Comparison of ENCODE assay signal across 2 cellular contexts in the genomic region with DNA sequence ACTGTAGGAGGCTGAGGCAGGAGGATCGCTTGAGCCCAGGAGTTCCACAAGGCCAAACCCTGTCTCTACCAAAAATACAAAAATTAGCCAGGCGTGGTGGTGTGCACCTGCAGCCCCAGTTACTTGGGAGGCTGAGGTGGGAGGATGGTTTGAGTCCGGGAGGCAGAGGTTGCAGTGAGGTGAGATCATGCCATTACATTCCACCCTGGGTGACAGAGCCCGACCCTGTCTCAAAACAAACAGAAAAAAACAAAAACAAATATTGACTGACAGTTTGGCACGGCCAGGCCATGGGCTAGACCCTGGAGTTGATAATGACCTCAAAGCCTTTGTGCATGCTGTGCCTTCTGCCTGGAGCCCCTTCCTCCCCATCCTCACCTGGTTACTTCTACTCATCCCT.
A peak's percentile ranks its signal among the peaks of the same experiment; 100 is the strongest.
TF ChIP-seq lines count a peak whose summit lies in the region.

No MANE protein-coding gene starts in this region.

TF ChIP-seq in HepG2, 621 proteins besides CTCF, POLR2A, EP300 and RAD21 (continues in another document):
- peak; percentile 47 for TF ChIP-seq FOSL2 (CRISPR knock-in tag; IDR thresholded peaks at IDR 0.05)
- peak; percentile 36; the same call in 1 of the 2 replicates for TF ChIP-seq ISL2 (CRISPR knock-in tag; IDR thresholded peaks at IDR 0.05)
- peak; percentile 33; the same call in 1 of the 2 replicates for TF ChIP-seq JUN (CRISPR knock-in tag; IDR thresholded peaks at IDR 0.05)
- peak; percentile 68 for TF ChIP-seq ARID5B (CRISPR knock-in tag; IDR thresholded peaks at IDR 0.05)
- peak; percentile 82 for TF ChIP-seq ZNF362 (CRISPR knock-in tag; IDR thresholded peaks at IDR 0.05; ENCODE audit: borderline replicate concordance)
- TF ChIP-seq, protein P1, sequence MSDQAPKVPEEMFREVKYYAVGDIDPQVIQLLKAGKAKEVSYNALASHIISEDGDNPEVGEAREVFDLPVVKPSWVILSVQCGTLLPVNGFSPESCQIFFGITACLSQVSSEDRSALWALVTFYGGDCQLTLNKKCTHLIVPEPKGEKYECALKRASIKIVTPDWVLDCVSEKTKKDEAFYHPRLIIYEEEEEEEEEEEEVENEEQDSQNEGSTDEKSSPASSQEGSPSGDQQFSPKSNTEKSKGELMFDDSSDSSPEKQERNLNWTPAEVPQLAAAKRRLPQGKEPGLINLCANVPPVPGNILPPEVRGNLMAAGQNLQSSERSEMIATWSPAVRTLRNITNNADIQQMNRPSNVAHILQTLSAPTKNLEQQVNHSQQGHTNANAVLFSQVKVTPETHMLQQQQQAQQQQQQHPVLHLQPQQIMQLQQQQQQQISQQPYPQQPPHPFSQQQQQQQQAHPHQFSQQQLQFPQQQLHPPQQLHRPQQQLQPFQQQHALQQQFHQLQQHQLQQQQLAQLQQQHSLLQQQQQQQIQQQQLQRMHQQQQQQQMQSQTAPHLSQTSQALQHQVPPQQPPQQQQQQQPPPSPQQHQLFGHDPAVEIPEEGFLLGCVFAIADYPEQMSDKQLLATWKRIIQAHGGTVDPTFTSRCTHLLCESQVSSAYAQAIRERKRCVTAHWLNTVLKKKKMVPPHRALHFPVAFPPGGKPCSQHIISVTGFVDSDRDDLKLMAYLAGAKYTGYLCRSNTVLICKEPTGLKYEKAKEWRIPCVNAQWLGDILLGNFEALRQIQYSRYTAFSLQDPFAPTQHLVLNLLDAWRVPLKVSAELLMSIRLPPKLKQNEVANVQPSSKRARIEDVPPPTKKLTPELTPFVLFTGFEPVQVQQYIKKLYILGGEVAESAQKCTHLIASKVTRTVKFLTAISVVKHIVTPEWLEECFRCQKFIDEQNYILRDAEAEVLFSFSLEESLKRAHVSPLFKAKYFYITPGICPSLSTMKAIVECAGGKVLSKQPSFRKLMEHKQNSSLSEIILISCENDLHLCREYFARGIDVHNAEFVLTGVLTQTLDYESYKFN (CRISPR knock-in tag; conservative IDR thresholded peaks at IDR 0.05) = peak; percentile 32; the same call in 1 of the 2 replicates
- peak; percentile 40; the same call in 1 of the 2 replicates for TF ChIP-seq JUND (CRISPR knock-in tag; IDR thresholded peaks at IDR 0.05)
- no peak for TF ChIP-seq TCF12 (IDR thresholded peaks at IDR 0.05)
- 0 out of 2 replicates have a peak, but pooled peaks have one; percentile 31 for TF ChIP-seq TCF12 (CRISPR knock-in tag; IDR thresholded peaks at IDR 0.05)
- no peak for TF ChIP-seq SOX6 (IDR thresholded peaks at IDR 0.05)
- TF ChIP-seq SOX6 (CRISPR knock-in tag; IDR thresholded peaks at IDR 0.05) = peak; percentile 63
- peak; percentile 33; the same call in 1 of the 2 replicates for TF ChIP-seq POGZ (CRISPR knock-in tag; IDR thresholded peaks at IDR 0.05)
- no peak for TF ChIP-seq KDM5A (IDR thresholded peaks at IDR 0.05; ENCODE audit: borderline replicate concordance, low read length)
- TF ChIP-seq, protein P2, sequence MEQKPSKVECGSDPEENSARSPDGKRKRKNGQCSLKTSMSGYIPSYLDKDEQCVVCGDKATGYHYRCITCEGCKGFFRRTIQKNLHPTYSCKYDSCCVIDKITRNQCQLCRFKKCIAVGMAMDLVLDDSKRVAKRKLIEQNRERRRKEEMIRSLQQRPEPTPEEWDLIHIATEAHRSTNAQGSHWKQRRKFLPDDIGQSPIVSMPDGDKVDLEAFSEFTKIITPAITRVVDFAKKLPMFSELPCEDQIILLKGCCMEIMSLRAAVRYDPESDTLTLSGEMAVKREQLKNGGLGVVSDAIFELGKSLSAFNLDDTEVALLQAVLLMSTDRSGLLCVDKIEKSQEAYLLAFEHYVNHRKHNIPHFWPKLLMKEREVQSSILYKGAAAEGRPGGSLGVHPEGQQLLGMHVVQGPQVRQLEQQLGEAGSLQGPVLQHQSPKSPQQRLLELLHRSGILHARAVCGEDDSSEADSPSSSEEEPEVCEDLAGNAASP (CRISPR knock-in tag; IDR thresholded peaks at IDR 0.05; ENCODE audit: borderline replicate concordance) = peak; percentile 32; the same call in 1 of the 2 replicates
- peak; percentile 69 for TF ChIP-seq TEAD3 (CRISPR knock-in tag; optimal IDR thresholded peaks at IDR 0.05; ENCODE audit: borderline replicate concordance)
- TF ChIP-seq GABPB1 (CRISPR knock-in tag; IDR thresholded peaks at IDR 0.05) = 0 out of 2 replicates have a peak, but pooled peaks have one; percentile 15
- TF ChIP-seq BHLHE40 (IDR thresholded peaks at IDR 0.05; ENCODE audit: low read length) = peak; percentile 66

TF ChIP-seq in WTC11, 78 proteins besides CTCF, POLR2A, EP300 and RAD21:
- no peak for TF ChIP-seq NR1H2 (CRISPR knock-in tag; IDR thresholded peaks at IDR 0.05)
- peak; percentile 50; the same call in 1 of the 2 replicates for TF ChIP-seq GABPB1 (CRISPR knock-in tag; IDR thresholded peaks at IDR 0.05)
